8 cellular contexts compared by ENCODE assay signal in the genomic region with DNA sequence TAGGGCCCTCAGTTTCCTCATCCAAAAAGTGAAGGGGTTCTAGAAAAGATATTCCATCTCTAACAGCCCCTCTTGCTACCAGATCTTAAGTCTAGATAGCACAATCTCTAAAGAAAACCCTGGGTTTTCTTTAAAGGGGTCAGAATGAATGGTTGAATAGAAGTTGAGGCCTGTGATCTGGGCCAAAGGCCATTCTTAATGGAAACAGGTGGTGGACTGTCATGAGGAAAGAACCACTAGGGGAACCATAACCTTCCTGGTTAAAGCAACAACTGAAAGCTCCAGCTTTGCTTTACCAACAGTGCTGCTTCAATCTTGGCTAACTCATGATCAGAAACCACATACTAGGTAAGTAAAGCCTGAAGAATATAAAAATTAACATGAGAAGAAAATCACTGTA. TPM values are rescaled to one million over a fixed set of nuclear protein-coding genes. Genes with fewer than 3 reads are reported as not detected.
A peak's percentile ranks its signal among the peaks of the same experiment; 100 is the strongest.
DNase-seq lines count a peak whose midpoint lies in the region; ATAC-seq and TF ChIP-seq lines count a peak whose summit lies in the region.

No MANE protein-coding gene starts in this region.

- peaks cover 49 to 69% (median 68%) of the 10 kb centered on the region in 3 donors for H3K4me1 Mint-ChIP-seq in CD8-positive, alpha-beta memory T cell
- peaks cover 24% of the 10 kb centered on the region for H3K4me1 Mint-ChIP-seq in glutamatergic neuron (ENCODE audit: low read depth, unreplicated experiment)

- peaks cover 54% of the 10 kb centered on the region for H3K4me1 ChIP-seq in CD8-positive, alpha-beta memory T cell (ENCODE audit: insufficient read depth, low read length)
- peaks cover 0 to 57% (median 50%) of the 10 kb centered on the region in 5 donors for H3K4me1 ChIP-seq in subcutaneous abdominal adipose tissue (ENCODE audit: control insufficient read depth in 5 of 5, insufficient read depth in 5 of 5, low read length in 5 of 5)

- H3K4me3 Mint-ChIP-seq in CD8-positive, alpha-beta memory T cell, result peak overlapping the region; percentile 95 to 100 (median 97)
- peak overlapping the region; percentile 96 for H3K4me3 Mint-ChIP-seq in glutamatergic neuron (ENCODE audit: unreplicated experiment)

- H3K27me3 ChIP-seq in CD8-positive, alpha-beta memory T cell (ENCODE audit: insufficient read depth, low read length, poor library complexity, severe bottlenecking), result no peaks in the 10 kb centered on the region
- H3K27me3 ChIP-seq in WERI-Rb-1 (ENCODE audit: insufficient read depth, low read depth, severe bottlenecking) (no peaks in the 10 kb centered on the region), subcutaneous abdominal adipose tissue (ENCODE audit: control insufficient read depth in 5 of 5, insufficient read depth in 4 of 5, low read length in 5 of 5) (no peaks in the 10 kb centered on the region)

- DNase-seq in CD8-positive, alpha-beta memory T cell, result no peak
- DNase-seq in HCEC 1CT (peak; percentile 50), WERI-Rb-1 (no peak), glutamatergic neuron (no peak), NCI-H187 (lab: John Stamatoyannopoulos, UW) (no peak)

- H3K36me3 ChIP-seq in CD8-positive, alpha-beta memory T cell (ENCODE audit: insufficient read depth, low read length), result no peaks in the 10 kb centered on the region
- H3K36me3 ChIP-seq in WERI-Rb-1, result peaks cover 29% of the 10 kb centered on the region
- H3K36me3 ChIP-seq in subcutaneous abdominal adipose tissue (ENCODE audit: control insufficient read depth in 5 of 5, insufficient read depth in 5 of 5, low read length in 5 of 5), result no peaks in the 10 kb centered on the region

- H3K27ac Mint-ChIP-seq in CD8-positive, alpha-beta memory T cell, result peak overlapping the region; percentile 30 to 99 (median 98)
- H3K27ac Mint-ChIP-seq in glutamatergic neuron (ENCODE audit: unreplicated experiment), result peak overlapping the region; percentile 98

- CTCF ChIA-PET in CD8-positive, alpha-beta memory T cell (lab: Charles Lee), result interaction anchor here (1.1 to 2.1 kb wide), 3 partner anchors 7 to 22 kb away, joined by 3 to 9 read pairs (median 4); partner anchors contain the start of gene PTPMT1

- peak overlapping the region; percentile 59 for H3K27ac ChIP-seq in CD8-positive, alpha-beta memory T cell (ENCODE audit: low read depth, low read length)
- no peak overlapping the region for H3K27ac ChIP-seq in WERI-Rb-1
- peak overlapping the region; percentile 98 for H3K27ac ChIP-seq in subcutaneous abdominal adipose tissue (ENCODE audit: low read depth, low read length)

- no peaks in the 10 kb centered on the region for H3K9me3 ChIP-seq in CD8-positive, alpha-beta memory T cell (ENCODE audit: low read length)
- no peaks in the 10 kb centered on the region for H3K9me3 ChIP-seq in WERI-Rb-1 (ENCODE audit: severe bottlenecking)
- no peaks in the 10 kb centered on the region for H3K9me3 ChIP-seq in subcutaneous abdominal adipose tissue (ENCODE audit: control insufficient read depth in 5 of 5, low read length in 5 of 5)

- peak overlapping the region; percentile 65 for H3K4me3 ChIP-seq in CD8-positive, alpha-beta memory T cell (ENCODE audit: low read length)
- H3K4me3 ChIP-seq in WERI-Rb-1 (ENCODE audit: low read depth, low read length), result no peak overlapping the region
- peak overlapping the region in 3 of 5 donors; percentile 88 to 96 (median 93) for H3K4me3 ChIP-seq in subcutaneous abdominal adipose tissue (ENCODE audit: low read depth in 1 of 5, low read length in 5 of 5)

- TF ChIP-seq CTCF in WERI-Rb-1 (IDR thresholded peaks at IDR 0.05; ENCODE audit: low read depth, low read length), result peak; percentile 52
- peak; percentile 33 for TF ChIP-seq CTCF in glutamatergic neuron (IDR thresholded peaks at IDR 0.05; ENCODE audit: partially characterized antibody, unreplicated experiment)

- no peak for ATAC-seq in HG03571 (IDR thresholded peaks at IDR 0.05; ENCODE audit: unreplicated experiment)
- ATAC-seq in GM19455 (IDR thresholded peaks at IDR 0.05; ENCODE audit: unreplicated experiment), result no peak

- no peaks in the 10 kb centered on the region for H3K9me3 Mint-ChIP-seq in CD8-positive, alpha-beta memory T cell
- H3K9me3 Mint-ChIP-seq in glutamatergic neuron (ENCODE audit: unreplicated experiment), result peaks cover 1% of the 10 kb centered on the region

- peaks cover 0 to 31% (median 3%) of the 10 kb centered on the region in 3 donors for H3K36me3 Mint-ChIP-seq in CD8-positive, alpha-beta memory T cell
- no peaks in the 10 kb centered on the region for H3K36me3 Mint-ChIP-seq in glutamatergic neuron (ENCODE audit: unreplicated experiment)

- peak overlapping the region in 3 of 5 donors; percentile 9 to 95 (median 63) for H3K9ac ChIP-seq in subcutaneous abdominal adipose tissue (ENCODE audit: low read length in 5 of 5)

- POLR2A ChIA-PET in CD8-positive, alpha-beta memory T cell (lab: Charles Lee), result interaction anchor here (0.7 to 1.6 kb wide), 2 partner anchors 27 to 558 kb away, joined by 3 to 4 read pairs; partner anchors contain the start of gene KBTBD4

- no peaks in the 10 kb centered on the region for H3K27me3 Mint-ChIP-seq in CD8-positive, alpha-beta memory T cell
- H3K27me3 Mint-ChIP-seq in glutamatergic neuron (ENCODE audit: unreplicated experiment), result peaks cover 9% of the 10 kb centered on the region

RNA-seq across cellular contexts. Expression of gene CELF1, which starts 1.8 kb away (rescaled TPM):
- total RNA-seq in CD8-positive, alpha-beta memory T cell, result 100 to 1,000 TPM; 160 to 168 TPM
- 80.8 TPM for polyA plus RNA-seq in CD8-positive, alpha-beta memory T cell
- total RNA-seq in glutamatergic neuron (ENCODE audit: unreplicated experiment), result 261 TPM

RNA-seq across cellular contexts. Expression of gene PTPMT1, which starts 14.3 kb away (rescaled TPM):
- total RNA-seq in CD8-positive, alpha-beta memory T cell, result 10 to 100 TPM; 53.3 to 53.8 TPM
- polyA plus RNA-seq in CD8-positive, alpha-beta memory T cell, result 71.2 TPM
- 27.5 TPM for total RNA-seq in glutamatergic neuron (ENCODE audit: unreplicated experiment)

RNA-seq across cellular contexts. Expression of gene KBTBD4, which starts 27.7 kb away (rescaled TPM):
- total RNA-seq in CD8-positive, alpha-beta memory T cell, result 10 to 100 TPM; 24.8 to 26.4 TPM
- 46.5 TPM for polyA plus RNA-seq in CD8-positive, alpha-beta memory T cell
- total RNA-seq in glutamatergic neuron (ENCODE audit: unreplicated experiment), result 11.1 TPM

RNA-seq across cellular contexts. Expression of gene NDUFS3, which starts 27.8 kb away (rescaled TPM):
- 100 to 1,000 TPM; 147 to 157 TPM for total RNA-seq in CD8-positive, alpha-beta memory T cell
- polyA plus RNA-seq in CD8-positive, alpha-beta memory T cell, result 98.9 TPM
- 122 TPM for total RNA-seq in glutamatergic neuron (ENCODE audit: unreplicated experiment)

RNA-seq across cellular contexts. Expression of gene FAM180B, which starts 35.4 kb away (rescaled TPM):
- under 1 TPM in 1 of 2 experiments, not detected in 1; 0.20 TPM for total RNA-seq in CD8-positive, alpha-beta memory T cell
- polyA plus RNA-seq in CD8-positive, alpha-beta memory T cell, result not detected
- total RNA-seq in glutamatergic neuron (ENCODE audit: unreplicated experiment), result not detected
